ENCODE assay signal across 9 cellular contexts in genomic region chr14:55446127-55446736, GRCh38. TPM values are rescaled to one million over a fixed set of nuclear protein-coding genes. Genes with fewer than 3 reads are reported as not detected.
A peak's percentile ranks its signal among the peaks of the same experiment; 100 is the strongest.
DNase-seq lines count a peak whose midpoint lies in the region; ATAC-seq and TF ChIP-seq lines count a peak whose summit lies in the region.
"Had no signal": no experiment of that assay in that cellular context is flagged by ENCODE, and none has a peak within 500 bp of the region (broad histone marks: within the 10 kb centered on the region; RNA-seq: fewer than 3 reads in every experiment).

No MANE protein-coding gene starts in this region.

- H3K4me1 Mint-ChIP-seq in Caco-2 (ENCODE audit: low read depth, unreplicated experiment): no peaks in the 10 kb centered on the region
- no peaks in the 10 kb centered on the region for H3K4me1 Mint-ChIP-seq in endothelial cell (ENCODE audit: unreplicated experiment)

- H3K9me3 Mint-ChIP-seq in Caco-2 (ENCODE audit: unreplicated experiment) (no peaks in the 10 kb centered on the region), endothelial cell (ENCODE audit: unreplicated experiment) (no peaks in the 10 kb centered on the region)

- POLR2A ChIA-PET in Caco-2 (lab: Charles Lee): no interaction called here

- H3K4me3 ChIP-seq in Caco-2 (ENCODE audit: low read depth, low read length) (no peak overlapping the region), suprapubic skin (no peak overlapping the region)

- TF ChIP-seq POLR2A in suprapubic skin (IDR thresholded peaks at IDR 0.05): no peak

- H3K36me3 Mint-ChIP-seq in Caco-2 (ENCODE audit: insufficient read depth, unreplicated experiment) (no peaks in the 10 kb centered on the region), endothelial cell (ENCODE audit: low read depth, unreplicated experiment) (no peaks in the 10 kb centered on the region)

- H3K27ac Mint-ChIP-seq in Caco-2 (ENCODE audit: unreplicated experiment): no peak overlapping the region
- H3K27ac Mint-ChIP-seq in endothelial cell (ENCODE audit: unreplicated experiment): no peak overlapping the region

- no peak overlapping the region for H3K27ac ChIP-seq in suprapubic skin

- TF ChIP-seq CTCF in Caco-2 (IDR thresholded peaks at IDR 0.05; ENCODE audit: insufficient read depth in 1 of 2, low read depth in 1 of 2, low read length in 1 of 2, severe bottlenecking in 1 of 2, unreplicated experiment in 1 of 2) (peak; percentile 49 to 65), endothelial cell (IDR thresholded peaks at IDR 0.05; ENCODE audit: unreplicated experiment) (peak; percentile 93), suprapubic skin (IDR thresholded peaks at IDR 0.05) (peak; percentile 53 to 56)

- intact Hi-C loops in Caco-2 (cut with micrococcal nuclease; ENCODE audit: unreplicated experiment): no loop called here

- H3K27me3 ChIP-seq in Caco-2 (replicated peaks; ENCODE audit: control insufficient read depth, insufficient read depth, low read length) (no peaks in the 10 kb centered on the region), suprapubic skin (no peaks in the 10 kb centered on the region)

- ATAC-seq in HG03354 (IDR thresholded peaks at IDR 0.05; ENCODE audit: poor library complexity, severe bottlenecking, unreplicated experiment) (peak; percentile 45), HG03045 (IDR thresholded peaks at IDR 0.05; ENCODE audit: unreplicated experiment) (no peak)

- H3K4me1 ChIP-seq in Caco-2: no peaks in the 10 kb centered on the region
- peaks cover 41% of the 10 kb centered on the region for H3K4me1 ChIP-seq in suprapubic skin

- 31% methylated on average over 5 of the region's 5 CpGs for WGBS in suprapubic skin

- H3K4me3 Mint-ChIP-seq in Caco-2 (ENCODE audit: unreplicated experiment) (no peak overlapping the region), endothelial cell (ENCODE audit: unreplicated experiment) (no peak overlapping the region)

- H3K27me3 Mint-ChIP-seq in Caco-2 (ENCODE audit: insufficient read depth, unreplicated experiment) (no peaks in the 10 kb centered on the region), endothelial cell (ENCODE audit: unreplicated experiment) (no peaks in the 10 kb centered on the region)

- peak; percentile 60 to 72 for DNase-seq in Caco-2
- DNase-seq in NCI-H524 treated with DMSO at 0.1 percent for 48 hours (lab: John Stamatoyannopoulos, UW): peak; percentile 69
- peak; percentile 36 to 44 for DNase-seq in activated CD4-positive, alpha-beta T cell treated with anti-CD3 and anti-CD28 coated beads, Interleukin-2, amount 50 U/mL, for 4 hours
- peak; percentile 70 for DNase-seq in endothelial cell (ENCODE audit: low spot score)
- peak; percentile 67 for DNase-seq in mucosa of gallbladder (ENCODE audit: low spot score)
- no peak for DNase-seq in suprapubic skin (ENCODE audit: low spot score in 2 of 2)

- H3K9me3 ChIP-seq in Caco-2 (no peaks in the 10 kb centered on the region), suprapubic skin (no peaks in the 10 kb centered on the region)

- H3K36me3 ChIP-seq in Caco-2 (ENCODE audit: control insufficient read depth, insufficient read depth, low read length) (no peaks in the 10 kb centered on the region), suprapubic skin (no peaks in the 10 kb centered on the region)

- CTCF ChIA-PET in Caco-2 (lab: Charles Lee): interaction anchor here (0.5 to 1.3 kb wide), 7 partner anchors 8 to 711 kb away, joined by 3 to 5 read pairs (median 3); no protein-coding TSS in a partner anchor

- no peak for TF ChIP-seq EP300 in suprapubic skin (IDR thresholded peaks at IDR 0.05)

- no TSS peak for BruUV-seq in Caco-2 (replicated peaks; lab: Mats Ljungman, UMichigan)

RNA-seq across cellular contexts. Expression of gene TBPL2, which starts 5.8 kb away (rescaled TPM):
- total RNA-seq in Caco-2 (2022) (not detected in 2 replicates), endothelial cell (ENCODE audit: unreplicated experiment) (not detected), mucosa of gallbladder (not detected), suprapubic skin (not detected)
- total RNA-seq: T-helper 2 cell treated with Interferon-gamma antibody and Interleukin-4, amounts not matched to agents 100 ng/mL and 5 ng/mL, for 36 hours had no signal

RNA-seq across cellular contexts. Expression of gene ATG14, which starts 34.6 kb away (rescaled TPM):
- total RNA-seq in Caco-2 (2022): 11.4 and 13.1 TPM in 2 replicates
- total RNA-seq in endothelial cell (ENCODE audit: unreplicated experiment): 14.0 TPM
- 9.1 TPM for total RNA-seq in mucosa of gallbladder
- total RNA-seq in suprapubic skin: 10 to 100 TPM in 3 of 4 donors, 1 to 10 TPM in 1; 8.5 to 27.6 (median 14.8) TPM

Comparison
In these comparisons a context has a peak if more than half of its experiments do, and no peak if none do; other contexts are left out.
1. DNase-seq: peak in Caco-2 (2 of 2), NCI-H524 treated with DMSO at 0.1 percent for 48 hours (single experiment), activated CD4-positive, alpha-beta T cell treated with anti-CD3 and anti-CD28 coated beads, Interleukin-2, amount 50 U/mL, for 4 hours (2 of 2), endothelial cell (single experiment) and mucosa of gallbladder (single experiment); none in suprapubic skin (0 of 2).
2. Peak in every context shown above with its lines, with median percentiles within 50 percentile points of each other: CTCF ChIP-seq.